Comparison of ENCODE assay signal across 25 cellular contexts in the genomic region with DNA sequence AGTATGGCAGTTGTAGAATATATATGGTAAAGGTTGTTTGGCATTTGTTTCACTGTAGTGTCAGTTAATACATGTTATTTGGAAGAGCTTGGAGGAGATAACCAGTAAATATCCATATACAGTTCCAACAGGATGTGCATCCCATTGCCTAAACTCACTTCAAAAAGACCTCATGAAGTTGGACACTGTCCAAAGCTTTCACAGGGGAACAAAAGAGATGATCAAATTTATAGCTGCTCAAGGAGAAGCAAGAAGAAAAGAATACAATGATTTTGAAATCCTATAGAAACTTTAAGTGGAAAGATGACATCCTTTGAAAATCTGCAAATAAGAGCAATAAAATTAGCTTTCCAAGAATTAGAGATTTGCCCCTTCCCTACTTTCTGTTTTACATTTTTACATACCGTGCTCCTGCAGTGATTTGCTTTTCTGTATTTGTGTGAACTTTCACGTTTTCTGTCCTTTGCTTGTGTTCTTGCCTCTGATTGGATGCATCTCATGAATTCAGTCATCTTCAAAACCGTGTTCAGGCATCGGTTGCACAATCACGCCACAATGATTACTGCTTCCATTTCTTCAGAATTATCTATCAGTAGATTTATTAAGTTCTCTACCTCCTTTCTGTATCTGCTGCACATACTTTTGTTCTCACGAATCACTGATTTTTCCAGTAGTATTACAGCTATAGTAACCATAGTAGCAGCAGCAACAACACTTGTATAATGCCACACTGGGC.
DNase-seq lines count a peak whose midpoint lies in the region; FAIRE-seq and TF ChIP-seq lines count a peak whose summit lies in the region.
"Had no signal": no experiment of that assay in that cellular context is flagged by ENCODE, and none has a peak within 500 bp of the region (broad histone marks: within the 10 kb centered on the region; RNA-seq: fewer than 3 reads in every experiment).

No MANE protein-coding gene starts in this region.

- TF ChIP-seq CTCF in astrocyte of the spinal cord (IDR thresholded peaks at IDR 0.05; ENCODE audit: low read depth, low read length) (no peak), lower leg skin (IDR thresholded peaks at IDR 0.05) (no peak)

- TF ChIP-seq POLR2A in GM12891 (IDR thresholded peaks at IDR 0.05; ENCODE audit: low read depth, low read length) (no peak), lower leg skin (IDR thresholded peaks at IDR 0.05) (no peak)

- FAIRE-seq in GM12891 (lab: Jason Lieb, UNC), result no peak
- FAIRE-seq: bronchial epithelial cell, H1, K562, RCC 7860 had no signal

- WGBS in lower leg skin, 2 donors, result 73 to 84% methylated on average over 6 of the region's 6 CpGs

- in situ Hi-C loops in astrocyte of the spinal cord (cut with HindIII; ENCODE audit: low sequenced_read_pairs), result no loop called here

- intact Hi-C loops in lower leg skin (cut with DNase I; ENCODE audit: low total_unique reads), result no loop called here

- H3K4me3 ChIP-seq in astrocyte of the spinal cord (ENCODE audit: low read depth, low read length) (no peak overlapping the region), lower leg skin (ENCODE audit: low read depth, poor library complexity, severe bottlenecking) (no peak overlapping the region)
- H3K4me3 ChIP-seq: colonic mucosa, K562, SJCRH30, skin epidermis, upper lobe of left lung had no signal

- DNase-seq in NCI-H510A treated with DMSO at 0.1 percent for 48 hours (lab: John Stamatoyannopoulos, UW) (peak; percentile 8), NCI-H510A (lab: John Stamatoyannopoulos, UW) (no peak), NCI-H2227 (lab: John Stamatoyannopoulos, UW; ENCODE audit: unreplicated experiment) (peak; percentile 55), astrocyte of the spinal cord (ENCODE audit: low read depth, low spot score) (peak; percentile 37), lung microvascular endothelial cell (ENCODE audit: low read depth in 2 of 2) (peak; percentile 26 to 27), GM12891 (ENCODE audit: insufficient read length, low spot score) (no peak), lower leg skin (ENCODE audit: low spot score in 2 of 2) (no peak)
- no peak for DNase-seq in NK-92 treated with Interleukin-12 subunit alpha and Interleukin-12 subunit beta, amount 100 ng/mL, for 24 hours (lab: John Stamatoyannopoulos, UW)
- DNase-seq: activated CD8-positive, alpha-beta T cell treated with anti-CD3 and anti-CD28 coated beads, Interleukin-2, amount 10 ng/mL, durations not matched to agents 7 days and 5 days; activated effector memory CD4-positive, alpha-beta T cell treated with anti-CD3 and anti-CD28 coated beads, Interleukin-2, amount 50 U/mL, for 16 hours; activated T-cell treated with anti-CD3 and anti-CD28 coated beads for 4 hours; AML-193; CD8-positive, alpha-beta T cell; colonic mucosa; endodermal cell; GF-D8; stimulated activated CD4-positive, alpha-beta T cell treated with anti-CD3 and anti-CD28 coated beads, Interleukin-2, amount 100 ng/mL, for 24 hours; T-cell; upper lobe of left lung had no signal

TF ChIP-seq in GM12891, 5 proteins besides CTCF, POLR2A, EP300 and RAD21:
- no peak for TF ChIP-seq POU2F2 (IDR thresholded peaks at IDR 0.05; ENCODE audit: low read depth, low read length)
- no peak for TF ChIP-seq TAF1 (IDR thresholded peaks at IDR 0.05; ENCODE audit: low read depth, low read length)
- TF ChIP-seq PAX5 (IDR thresholded peaks at IDR 0.05; ENCODE audit: insufficient read depth, low read length, severe bottlenecking), result no peak
- TF ChIP-seq SPI1 (IDR thresholded peaks at IDR 0.05; ENCODE audit: low read depth, low read length), result no peak
- no peak for TF ChIP-seq POLR2AphosphoS5 (IDR thresholded peaks at IDR 0.05; ENCODE audit: low read depth, low read length)
TF ChIP-seq in GM12891: peak in this region for 0.

Comparison
In these comparisons a context has a peak if more than half of its experiments do, and no peak if none do; other contexts are left out.
1. DNase-seq: peak in NCI-H510A treated with DMSO at 0.1 percent for 48 hours (single experiment), NCI-H2227 (single experiment), astrocyte of the spinal cord (single experiment) and lung microvascular endothelial cell (2 of 2); none in NCI-H510A (single experiment), GM12891 (single experiment), lower leg skin (0 of 2) and NK-92 treated with Interleukin-12 subunit alpha and Interleukin-12 subunit beta, amount 100 ng/mL, for 24 hours (single experiment).